ENCODE assay signal across 1 cellular context in the genomic region with DNA sequence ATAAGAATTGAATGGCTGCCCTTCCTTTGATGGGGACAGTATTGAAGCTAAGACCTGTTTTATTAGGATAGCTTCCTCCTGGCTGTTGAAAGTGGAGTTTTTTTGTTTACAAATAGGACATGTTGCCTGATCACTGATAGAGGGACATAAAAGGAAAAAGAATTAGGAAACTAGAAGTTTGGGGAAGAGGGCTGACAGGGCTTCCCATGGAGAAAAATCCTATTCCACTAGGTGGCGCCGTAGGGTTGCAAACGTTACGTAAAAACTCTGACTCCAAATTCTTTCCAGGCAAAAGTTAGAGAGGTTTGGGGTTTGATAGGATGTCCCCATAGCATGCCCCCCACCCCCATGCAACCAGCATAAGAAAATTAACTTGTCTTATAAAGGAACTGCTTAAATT.
TF ChIP-seq lines count a peak whose summit lies in the region.

No MANE protein-coding gene starts in this region.

TF ChIP-seq in H1, 55 proteins besides CTCF, POLR2A, EP300 and RAD21 (continued from another document):
- no peak for TF ChIP-seq ASH2L (IDR thresholded peaks at IDR 0.05; ENCODE audit: low read length)
- TF ChIP-seq EZH2 (IDR thresholded peaks at IDR 0.05; ENCODE audit: low read depth, low read length, severe bottlenecking) = no peak
- TF ChIP-seq GABPA (IDR thresholded peaks at IDR 0.05; ENCODE audit: borderline replicate concordance, insufficient read depth, low read length) = no peak
- no peak for TF ChIP-seq TAF7 (optimal IDR thresholded peaks at IDR 0.05; ENCODE audit: borderline replicate concordance, low read depth, low read length)
- 0 out of 2 replicates have a peak, but pooled peaks have one; percentile 26 for TF ChIP-seq CEBPB (IDR thresholded peaks at IDR 0.05; ENCODE audit: low read depth, low read length)
- no peak for TF ChIP-seq TAF1 (IDR thresholded peaks at IDR 0.05; ENCODE audit: low read depth, low read length)
